In the genomic region with DNA sequence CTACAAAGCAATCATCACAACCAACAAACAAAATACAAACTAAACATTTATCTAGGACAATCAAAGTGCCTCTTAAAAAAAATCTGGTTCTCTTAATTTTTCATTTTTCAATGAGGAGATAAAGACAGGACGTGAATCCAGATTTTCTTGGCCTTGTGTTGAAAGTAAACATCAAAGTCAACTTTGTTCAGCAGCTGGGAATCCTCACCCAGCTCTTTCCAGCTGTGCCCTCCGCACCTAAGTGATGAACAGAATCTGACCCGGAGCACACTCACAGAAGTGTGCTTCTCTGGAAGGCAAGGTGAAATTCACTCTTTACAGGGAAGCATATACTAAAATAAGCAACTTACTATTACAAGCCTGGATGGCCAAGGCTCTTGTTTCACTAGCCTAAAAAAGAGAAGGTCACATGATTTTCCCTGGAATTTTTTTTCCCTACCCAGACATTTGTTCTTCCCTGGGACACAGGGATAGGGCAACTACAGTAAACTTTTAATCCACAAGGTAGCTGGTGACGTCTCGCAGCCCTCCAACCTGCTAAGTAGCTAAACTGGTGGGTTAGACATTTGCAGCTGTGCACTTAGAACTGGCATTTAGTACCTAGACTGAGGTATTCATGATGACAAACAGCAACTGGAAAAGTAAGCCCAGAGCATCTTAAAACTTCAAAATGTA, we compare ENCODE assay signal across 1 cellular context.
A peak's percentile ranks its signal among the peaks of the same experiment; 100 is the strongest.
TF ChIP-seq lines count a peak whose summit lies in the region.

No MANE protein-coding gene starts in this region.

TF ChIP-seq in HepG2, 621 proteins besides CTCF, POLR2A, EP300 and RAD21:
- TF ChIP-seq FOXA1 (IDR thresholded peaks at IDR 0.05) (no peak), FOXA1 (CRISPR knock-in tag; IDR thresholded peaks at IDR 0.05) (peak; percentile 35; the same call in 1 of the 2 replicates), NR2C2 (CRISPR knock-in tag; IDR thresholded peaks at IDR 0.05; ENCODE audit: borderline replicate concordance) (0 out of 2 replicates have a peak, but pooled peaks have one; percentile 18), SIN3A (IDR thresholded peaks at IDR 0.05; ENCODE audit: borderline replicate concordance, low read depth, low read length) (peak; percentile 52; the same call in 1 of the 2 replicates), GATAD2A (CRISPR knock-in tag; IDR thresholded peaks at IDR 0.05) (peak; percentile 24; the same call in 1 of the 2 replicates), HNF4A (CRISPR knock-in tag; IDR thresholded peaks at IDR 0.05) (peak; percentile 30; the same call in 1 of the 2 replicates), RXRA (CRISPR knock-in tag; IDR thresholded peaks at IDR 0.05) (no peak), FOXA3 (CRISPR knock-in tag; IDR thresholded peaks at IDR 0.05) (peak; percentile 34; the same call in 1 of the 2 replicates), ZKSCAN8 (CRISPR knock-in tag; IDR thresholded peaks at IDR 0.05; ENCODE audit: borderline replicate concordance) (0 out of 2 replicates have a peak, but pooled peaks have one; percentile 34), FOXJ3 (CRISPR knock-in tag; IDR thresholded peaks at IDR 0.05; ENCODE audit: borderline replicate concordance) (0 out of 2 replicates have a peak, but pooled peaks have one; percentile 31), MBD4 (IDR thresholded peaks at IDR 0.05; ENCODE audit: borderline replicate concordance, low read length) (no peak), SAP130 (CRISPR knock-in tag; IDR thresholded peaks at IDR 0.05; ENCODE audit: low read depth) (0 out of 2 replicates have a peak, but pooled peaks have one; percentile 28), HOXA5 (CRISPR knock-in tag; IDR thresholded peaks at IDR 0.05) (0 out of 2 replicates have a peak, but pooled peaks have one; percentile 23), KLF9 (CRISPR knock-in tag; IDR thresholded peaks at IDR 0.05; ENCODE audit: low read depth) (no peak), ZNF777 (CRISPR knock-in tag; IDR thresholded peaks at IDR 0.05) (no peak), ZFP90 (CRISPR knock-in tag; IDR thresholded peaks at IDR 0.05; ENCODE audit: borderline replicate concordance) (no peak), ZNF776 (CRISPR knock-in tag; IDR thresholded peaks at IDR 0.05) (no peak), CC2D1A (CRISPR knock-in tag; IDR thresholded peaks at IDR 0.05) (no peak), STAT5B (CRISPR knock-in tag; IDR thresholded peaks at IDR 0.05) (no peak), ZNF598 (CRISPR knock-in tag; IDR thresholded peaks at IDR 0.05; ENCODE audit: borderline replicate concordance) (no peak)
- TF ChIP-seq, protein P1, sequence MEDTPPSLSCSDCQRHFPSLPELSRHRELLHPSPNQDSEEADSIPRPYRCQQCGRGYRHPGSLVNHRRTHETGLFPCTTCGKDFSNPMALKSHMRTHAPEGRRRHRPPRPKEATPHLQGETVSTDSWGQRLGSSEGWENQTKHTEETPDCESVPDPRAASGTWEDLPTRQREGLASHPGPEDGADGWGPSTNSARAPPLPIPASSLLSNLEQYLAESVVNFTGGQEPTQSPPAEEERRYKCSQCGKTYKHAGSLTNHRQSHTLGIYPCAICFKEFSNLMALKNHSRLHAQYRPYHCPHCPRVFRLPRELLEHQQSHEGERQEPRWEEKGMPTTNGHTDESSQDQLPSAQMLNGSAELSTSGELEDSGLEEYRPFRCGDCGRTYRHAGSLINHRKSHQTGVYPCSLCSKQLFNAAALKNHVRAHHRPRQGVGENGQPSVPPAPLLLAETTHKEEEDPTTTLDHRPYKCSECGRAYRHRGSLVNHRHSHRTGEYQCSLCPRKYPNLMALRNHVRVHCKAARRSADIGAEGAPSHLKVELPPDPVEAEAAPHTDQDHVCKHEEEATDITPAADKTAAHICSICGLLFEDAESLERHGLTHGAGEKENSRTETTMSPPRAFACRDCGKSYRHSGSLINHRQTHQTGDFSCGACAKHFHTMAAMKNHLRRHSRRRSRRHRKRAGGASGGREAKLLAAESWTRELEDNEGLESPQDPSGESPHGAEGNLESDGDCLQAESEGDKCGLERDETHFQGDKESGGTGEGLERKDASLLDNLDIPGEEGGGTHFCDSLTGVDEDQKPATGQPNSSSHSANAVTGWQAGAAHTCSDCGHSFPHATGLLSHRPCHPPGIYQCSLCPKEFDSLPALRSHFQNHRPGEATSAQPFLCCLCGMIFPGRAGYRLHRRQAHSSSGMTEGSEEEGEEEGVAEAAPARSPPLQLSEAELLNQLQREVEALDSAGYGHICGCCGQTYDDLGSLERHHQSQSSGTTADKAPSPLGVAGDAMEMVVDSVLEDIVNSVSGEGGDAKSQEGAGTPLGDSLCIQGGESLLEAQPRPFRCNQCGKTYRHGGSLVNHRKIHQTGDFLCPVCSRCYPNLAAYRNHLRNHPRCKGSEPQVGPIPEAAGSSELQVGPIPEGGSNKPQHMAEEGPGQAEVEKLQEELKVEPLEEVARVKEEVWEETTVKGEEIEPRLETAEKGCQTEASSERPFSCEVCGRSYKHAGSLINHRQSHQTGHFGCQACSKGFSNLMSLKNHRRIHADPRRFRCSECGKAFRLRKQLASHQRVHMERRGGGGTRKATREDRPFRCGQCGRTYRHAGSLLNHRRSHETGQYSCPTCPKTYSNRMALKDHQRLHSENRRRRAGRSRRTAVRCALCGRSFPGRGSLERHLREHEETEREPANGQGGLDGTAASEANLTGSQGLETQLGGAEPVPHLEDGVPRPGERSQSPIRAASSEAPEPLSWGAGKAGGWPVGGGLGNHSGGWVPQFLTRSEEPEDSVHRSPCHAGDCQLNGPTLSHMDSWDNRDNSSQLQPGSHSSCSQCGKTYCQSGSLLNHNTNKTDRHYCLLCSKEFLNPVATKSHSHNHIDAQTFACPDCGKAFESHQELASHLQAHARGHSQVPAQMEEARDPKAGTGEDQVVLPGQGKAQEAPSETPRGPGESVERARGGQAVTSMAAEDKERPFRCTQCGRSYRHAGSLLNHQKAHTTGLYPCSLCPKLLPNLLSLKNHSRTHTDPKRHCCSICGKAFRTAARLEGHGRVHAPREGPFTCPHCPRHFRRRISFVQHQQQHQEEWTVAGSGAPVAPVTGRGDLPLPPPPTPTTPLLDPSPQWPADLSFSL (CRISPR knock-in tag; IDR thresholded peaks at IDR 0.05), result 0 out of 2 replicates have a peak, but pooled peaks have one; percentile 27
- TF ChIP-seq, protein P2, sequence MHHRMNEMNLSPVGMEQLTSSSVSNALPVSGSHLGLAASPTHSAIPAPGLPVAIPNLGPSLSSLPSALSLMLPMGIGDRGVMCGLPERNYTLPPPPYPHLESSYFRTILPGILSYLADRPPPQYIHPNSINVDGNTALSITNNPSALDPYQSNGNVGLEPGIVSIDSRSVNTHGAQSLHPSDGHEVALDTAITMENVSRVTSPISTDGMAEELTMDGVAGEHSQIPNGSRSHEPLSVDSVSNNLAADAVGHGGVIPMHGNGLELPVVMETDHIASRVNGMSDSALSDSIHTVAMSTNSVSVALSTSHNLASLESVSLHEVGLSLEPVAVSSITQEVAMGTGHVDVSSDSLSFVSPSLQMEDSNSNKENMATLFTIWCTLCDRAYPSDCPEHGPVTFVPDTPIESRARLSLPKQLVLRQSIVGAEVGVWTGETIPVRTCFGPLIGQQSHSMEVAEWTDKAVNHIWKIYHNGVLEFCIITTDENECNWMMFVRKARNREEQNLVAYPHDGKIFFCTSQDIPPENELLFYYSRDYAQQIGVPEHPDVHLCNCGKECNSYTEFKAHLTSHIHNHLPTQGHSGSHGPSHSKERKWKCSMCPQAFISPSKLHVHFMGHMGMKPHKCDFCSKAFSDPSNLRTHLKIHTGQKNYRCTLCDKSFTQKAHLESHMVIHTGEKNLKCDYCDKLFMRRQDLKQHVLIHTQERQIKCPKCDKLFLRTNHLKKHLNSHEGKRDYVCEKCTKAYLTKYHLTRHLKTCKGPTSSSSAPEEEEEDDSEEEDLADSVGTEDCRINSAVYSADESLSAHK (CRISPR knock-in tag; IDR thresholded peaks at IDR 0.05; ENCODE audit: borderline replicate concordance), result no peak
- TF ChIP-seq, protein P3, sequence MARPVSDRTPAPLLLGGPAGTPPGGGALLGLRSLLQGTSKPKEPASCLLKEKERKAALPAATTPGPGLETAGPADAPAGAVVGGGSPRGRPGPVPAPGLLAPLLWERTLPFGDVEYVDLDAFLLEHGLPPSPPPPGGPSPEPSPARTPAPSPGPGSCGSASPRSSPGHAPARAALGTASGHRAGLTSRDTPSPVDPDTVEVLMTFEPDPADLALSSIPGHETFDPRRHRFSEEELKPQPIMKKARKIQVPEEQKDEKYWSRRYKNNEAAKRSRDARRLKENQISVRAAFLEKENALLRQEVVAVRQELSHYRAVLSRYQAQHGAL (CRISPR knock-in tag; IDR thresholded peaks at IDR 0.05; ENCODE audit: not compliant biosample characterization), result peak; percentile 60
- TF ChIP-seq, protein P4, sequence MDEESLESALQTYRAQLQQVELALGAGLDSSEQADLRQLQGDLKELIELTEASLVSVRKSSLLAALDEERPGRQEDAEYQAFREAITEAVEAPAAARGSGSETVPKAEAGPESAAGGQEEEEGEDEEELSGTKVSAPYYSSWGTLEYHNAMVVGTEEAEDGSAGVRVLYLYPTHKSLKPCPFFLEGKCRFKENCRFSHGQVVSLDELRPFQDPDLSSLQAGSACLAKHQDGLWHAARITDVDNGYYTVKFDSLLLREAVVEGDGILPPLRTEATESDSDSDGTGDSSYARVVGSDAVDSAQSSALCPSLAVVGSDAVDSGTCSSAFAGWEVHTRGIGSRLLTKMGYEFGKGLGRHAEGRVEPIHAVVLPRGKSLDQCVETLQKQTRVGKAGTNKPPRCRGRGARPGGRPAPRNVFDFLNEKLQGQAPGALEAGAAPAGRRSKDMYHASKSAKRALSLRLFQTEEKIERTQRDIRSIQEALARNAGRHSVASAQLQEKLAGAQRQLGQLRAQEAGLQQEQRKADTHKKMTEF (CRISPR knock-in tag; IDR thresholded peaks at IDR 0.05), result 0 out of 2 replicates have a peak, but pooled peaks have one; percentile 27
- TF ChIP-seq, protein P5, sequence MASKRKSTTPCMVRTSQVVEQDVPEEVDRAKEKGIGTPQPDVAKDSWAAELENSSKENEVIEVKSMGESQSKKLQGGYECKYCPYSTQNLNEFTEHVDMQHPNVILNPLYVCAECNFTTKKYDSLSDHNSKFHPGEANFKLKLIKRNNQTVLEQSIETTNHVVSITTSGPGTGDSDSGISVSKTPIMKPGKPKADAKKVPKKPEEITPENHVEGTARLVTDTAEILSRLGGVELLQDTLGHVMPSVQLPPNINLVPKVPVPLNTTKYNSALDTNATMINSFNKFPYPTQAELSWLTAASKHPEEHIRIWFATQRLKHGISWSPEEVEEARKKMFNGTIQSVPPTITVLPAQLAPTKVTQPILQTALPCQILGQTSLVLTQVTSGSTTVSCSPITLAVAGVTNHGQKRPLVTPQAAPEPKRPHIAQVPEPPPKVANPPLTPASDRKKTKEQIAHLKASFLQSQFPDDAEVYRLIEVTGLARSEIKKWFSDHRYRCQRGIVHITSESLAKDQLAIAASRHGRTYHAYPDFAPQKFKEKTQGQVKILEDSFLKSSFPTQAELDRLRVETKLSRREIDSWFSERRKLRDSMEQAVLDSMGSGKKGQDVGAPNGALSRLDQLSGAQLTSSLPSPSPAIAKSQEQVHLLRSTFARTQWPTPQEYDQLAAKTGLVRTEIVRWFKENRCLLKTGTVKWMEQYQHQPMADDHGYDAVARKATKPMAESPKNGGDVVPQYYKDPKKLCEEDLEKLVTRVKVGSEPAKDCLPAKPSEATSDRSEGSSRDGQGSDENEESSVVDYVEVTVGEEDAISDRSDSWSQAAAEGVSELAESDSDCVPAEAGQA (IDR thresholded peaks at IDR 0.05; ENCODE audit: low read depth), result no peak
- TF ChIP-seq, protein P5 (CRISPR knock-in tag; IDR thresholded peaks at IDR 0.05; ENCODE audit: borderline replicate concordance), result 0 out of 2 replicates have a peak, but pooled peaks have one; percentile 28
- TF ChIP-seq, protein P6, sequence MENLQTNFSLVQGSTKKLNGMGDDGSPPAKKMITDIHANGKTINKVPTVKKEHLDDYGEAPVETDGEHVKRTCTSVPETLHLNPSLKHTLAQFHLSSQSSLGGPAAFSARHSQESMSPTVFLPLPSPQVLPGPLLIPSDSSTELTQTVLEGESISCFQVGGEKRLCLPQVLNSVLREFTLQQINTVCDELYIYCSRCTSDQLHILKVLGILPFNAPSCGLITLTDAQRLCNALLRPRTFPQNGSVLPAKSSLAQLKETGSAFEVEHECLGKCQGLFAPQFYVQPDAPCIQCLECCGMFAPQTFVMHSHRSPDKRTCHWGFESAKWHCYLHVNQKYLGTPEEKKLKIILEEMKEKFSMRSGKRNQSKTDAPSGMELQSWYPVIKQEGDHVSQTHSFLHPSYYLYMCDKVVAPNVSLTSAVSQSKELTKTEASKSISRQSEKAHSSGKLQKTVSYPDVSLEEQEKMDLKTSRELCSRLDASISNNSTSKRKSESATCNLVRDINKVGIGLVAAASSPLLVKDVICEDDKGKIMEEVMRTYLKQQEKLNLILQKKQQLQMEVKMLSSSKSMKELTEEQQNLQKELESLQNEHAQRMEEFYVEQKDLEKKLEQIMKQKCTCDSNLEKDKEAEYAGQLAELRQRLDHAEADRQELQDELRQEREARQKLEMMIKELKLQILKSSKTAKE (CRISPR knock-in tag; IDR thresholded peaks at IDR 0.05; ENCODE audit: borderline replicate concordance), result no peak
- TF ChIP-seq, protein P7, sequence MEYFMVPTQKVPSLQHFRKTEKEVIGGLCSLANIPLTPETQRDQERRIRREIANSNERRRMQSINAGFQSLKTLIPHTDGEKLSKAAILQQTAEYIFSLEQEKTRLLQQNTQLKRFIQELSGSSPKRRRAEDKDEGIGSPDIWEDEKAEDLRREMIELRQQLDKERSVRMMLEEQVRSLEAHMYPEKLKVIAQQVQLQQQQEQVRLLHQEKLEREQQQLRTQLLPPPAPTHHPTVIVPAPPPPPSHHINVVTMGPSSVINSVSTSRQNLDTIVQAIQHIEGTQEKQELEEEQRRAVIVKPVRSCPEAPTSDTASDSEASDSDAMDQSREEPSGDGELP (IDR thresholded peaks at IDR 0.05; ENCODE audit: borderline replicate concordance, low read depth), result peak; percentile 79
